Comparison of ENCODE assay signal across 1 cellular context in genomic region chr3:157441102-157441622, GRCh38.
TF ChIP-seq lines count a peak whose summit lies in the region.

No MANE protein-coding gene starts in this region.

TF ChIP-seq in HEK293T, 16 proteins besides CTCF, POLR2A, EP300 and RAD21 (continued from another document):
- no peak for TF ChIP-seq ARNT (IDR thresholded peaks at IDR 0.05)
- TF ChIP-seq FOXA1 (IDR thresholded peaks at IDR 0.05): no peak
- TF ChIP-seq LEF1 (IDR thresholded peaks at IDR 0.05; ENCODE audit: borderline replicate concordance): no peak
- no peak for TF ChIP-seq SP1 (IDR thresholded peaks at IDR 0.05)
- no peak for TF ChIP-seq SUZ12 (IDR thresholded peaks at IDR 0.05)
- TF ChIP-seq ZNF384 (IDR thresholded peaks at IDR 0.05): no peak
- TF ChIP-seq HDGF (IDR thresholded peaks at IDR 0.05; ENCODE audit: borderline replicate concordance): no peak
- TF ChIP-seq NFRKB (IDR thresholded peaks at IDR 0.05): no peak
